ENCODE assay signal across 19 cellular contexts in genomic region chr18:10792181-10792580, GRCh38.
"Had no signal": no experiment of that assay in that cellular context is flagged by ENCODE, and none has a peak within 500 bp of the region (broad histone marks: within the 10 kb centered on the region; RNA-seq: fewer than 3 reads in every experiment).

No MANE protein-coding gene starts in this region.

- ATAC-seq: activated naive CD4-positive, alpha-beta T cell treated with anti-CD3 and anti-CD28 coated beads, Interleukin-2, amount 50 U/mL, for 72 hours; body of pancreas; esophagus mucosa; natural killer cell treated with Interleukin-12 subunit alpha and Interleukin-12 subunit beta and Interleukin-15 and Interleukin-18, amount 100 ng/mL, for 72 hours; WTC11 had no signal

- H3K27me3 ChIP-seq: body of pancreas, colonic mucosa had no signal

- H3K4me1 ChIP-seq: body of pancreas, colonic mucosa had no signal

- H3K36me3 ChIP-seq: colonic mucosa had no signal

- DNase-seq: activated CD4-positive, alpha-beta memory T cell treated with anti-CD3 and anti-CD28 coated beads, Interleukin-2, amount 10 ng/mL, durations not matched to agents 7 days and 5 days; activated CD4-positive, alpha-beta T cell treated with anti-CD3 and anti-CD28 coated beads for 4 hours; activated effector memory CD4-positive, alpha-beta T cell treated with Interleukin-2 at 50 U/mL for 16 hours; activated T-cell treated with anti-CD3 and anti-CD28 coated beads, Interleukin-2, amount 50 U/mL, for 24 hours; amygdala; caudate nucleus; colonic mucosa; foreskin fibroblast; mesendoderm; nucleus accumbens; posterior cingulate gyrus; retina; stimulated activated CD4-positive, alpha-beta T cell treated with anti-CD3 and anti-CD28 coated beads, Interleukin-12 subunit alpha, Interleukin-12 subunit beta, amount 100 ng/mL, for 4 hours; stimulated activated CD4-positive, alpha-beta T cell treated with anti-CD3 and anti-CD28 coated beads, Interleukin-2, amount 100 ng/mL, for 24 hours had no signal

- H3K27ac ChIP-seq: body of pancreas, colonic mucosa had no signal

- H3K4me3 ChIP-seq: body of pancreas, colonic mucosa had no signal

- H3K9me3 ChIP-seq: body of pancreas, colonic mucosa had no signal
